7 cellular contexts compared by ENCODE assay signal in genomic region chr10:128263891-128264688, GRCh38.
A peak's percentile ranks its signal among the peaks of the same experiment; 100 is the strongest.
DNase-seq lines count a peak whose midpoint lies in the region; ATAC-seq and TF ChIP-seq lines count a peak whose summit lies in the region.

No MANE protein-coding gene starts in this region.

- CTCF ChIA-PET in OCI-LY7 (lab: Charles Lee; ENCODE audit: unreplicated experiment) = no interaction called here

- no peaks in the 10 kb centered on the region for H3K9me3 ChIP-seq in OCI-LY7 (ENCODE audit: low read length)

- no peak overlapping the region for H3K4me3 ChIP-seq in OCI-LY7 (ENCODE audit: low read depth, low read length, poor library complexity, severe bottlenecking)

- no peak overlapping the region for H3K4me2 ChIP-seq in OCI-LY7 (ENCODE audit: low read length)

- no peaks in the 10 kb centered on the region for H3K4me1 ChIP-seq in OCI-LY7 (ENCODE audit: insufficient read depth, low read length, poor library complexity, severe bottlenecking)

- BruUV-seq in OCI-LY7 (replicated peaks; lab: Mats Ljungman, UMichigan) = no TSS peak

- in situ Hi-C loops in G401 (cut with HindIII; ENCODE audit: low sequenced_read_pairs) = no loop called here

- peak; percentile 85 for TF ChIP-seq CTCF in OCI-LY7 (conservative IDR thresholded peaks at IDR 0.05; ENCODE audit: low read length)

- H2AFZ ChIP-seq in OCI-LY7 (ENCODE audit: low read length) = no peak overlapping the region

- POLR2A ChIA-PET in OCI-LY7 (lab: Charles Lee) = no interaction called here

- no peaks in the 10 kb centered on the region for H4K20me1 ChIP-seq in OCI-LY7 (ENCODE audit: insufficient read depth, low read length)

- no peaks in the 10 kb centered on the region for H3K79me2 ChIP-seq in OCI-LY7 (ENCODE audit: insufficient read depth, low read depth, low read length)

- no peak overlapping the region for H3K27ac ChIP-seq in OCI-LY7 (ENCODE audit: low read depth, low read length, poor library complexity, severe bottlenecking)

- DNase-seq in G401 (ENCODE audit: low spot score) = peak; percentile 41
- DNase-seq in OCI-LY7 (ENCODE audit: low spot score) = peak; percentile 41
- DNase-seq in activated effector memory CD4-positive, alpha-beta T cell treated with Interleukin-2 at 50 U/mL for 16 hours = peak; percentile 15
- peak; percentile 69 for DNase-seq in Right ventricle myocardium superior
- peak; percentile 73 for DNase-seq in retina

- no peaks in the 10 kb centered on the region for H3K9me2 ChIP-seq in OCI-LY7 (ENCODE audit: insufficient read depth, low read length)

- ATAC-seq in HG02884 (IDR thresholded peaks at IDR 0.05; ENCODE audit: unreplicated experiment) = peak; percentile 79
- peak; percentile 68 for ATAC-seq in Right ventricle myocardium superior (ENCODE audit: poor library complexity)
- no peak for ATAC-seq in HG03469 (IDR thresholded peaks at IDR 0.05; ENCODE audit: unreplicated experiment)

- intact Hi-C loops in OCI-LY7 (cut with micrococcal nuclease; ENCODE audit: unreplicated experiment) = no loop called here
- intact Hi-C loops in Right ventricle myocardium superior (cut with DNase I) = loop anchor here (10.0 kb wide), 1 partner anchor 271 kb away; no protein-coding TSS in a partner anchor

- no peaks in the 10 kb centered on the region for H3K36me3 ChIP-seq in OCI-LY7 (ENCODE audit: insufficient read depth, low read length)

Comparison
In these comparisons a context has a peak if more than half of its experiments do, and no peak if none do; other contexts are left out.
1. DNase-seq: peak in every context shown above with its lines; median percentile 73 in retina; 69 in Right ventricle myocardium superior; 41 in G401; 41 in OCI-LY7; 15 in activated effector memory CD4-positive, alpha-beta T cell treated with Interleukin-2 at 50 U/mL for 16 hours.